ENCODE assay signal across 8 cellular contexts in genomic region chr12:48988030-48988649, GRCh38. TPM values are rescaled to one million over a fixed set of nuclear protein-coding genes. Genes with fewer than 3 reads are reported as not detected.
DNase-seq lines count a peak whose midpoint lies in the region; ATAC-seq and TF ChIP-seq lines count a peak whose summit lies in the region.

No MANE protein-coding gene starts in this region.

- CTCF ChIA-PET in OCI-LY7 (lab: Charles Lee; ENCODE audit: unreplicated experiment) = interaction anchor here (0.6 to 1.5 kb wide), 7 partner anchors 11 to 94 kb away, joined by 3 to 8 read pairs (median 3); no protein-coding TSS in a partner anchor

- H3K27ac ChIP-seq in OCI-LY7 (ENCODE audit: low read depth, low read length, poor library complexity, severe bottlenecking) = no peak overlapping the region

- peaks cover 9% of the 10 kb centered on the region for H3K4me1 ChIP-seq in OCI-LY7 (ENCODE audit: insufficient read depth, low read length, poor library complexity, severe bottlenecking)

- intact Hi-C loops in OCI-LY7 (cut with micrococcal nuclease; ENCODE audit: unreplicated experiment) = loop anchor here (2.0 kb wide), 2 partner anchors 63 to 135 kb away; partner anchors contain the start of genes DDX23 and FKBP11

- no peaks in the 10 kb centered on the region for H3K9me2 ChIP-seq in OCI-LY7 (ENCODE audit: insufficient read depth, low read length)

- no peaks in the 10 kb centered on the region for H3K9me3 ChIP-seq in OCI-LY7 (ENCODE audit: low read length)

- H3K79me2 ChIP-seq in OCI-LY7 (ENCODE audit: insufficient read depth, low read depth, low read length) = no peaks in the 10 kb centered on the region

- no peak overlapping the region for H3K4me2 ChIP-seq in OCI-LY7 (ENCODE audit: low read length)

- POLR2A ChIA-PET in OCI-LY7 (lab: Charles Lee) = interaction anchor here (0.5 to 1.4 kb wide), 4 partner anchors 12 to 433 kb away, joined by 3 read pairs; no protein-coding TSS in a partner anchor

- no peaks in the 10 kb centered on the region for H3K36me3 ChIP-seq in OCI-LY7 (ENCODE audit: insufficient read depth, low read length)

- peak; percentile 98 for TF ChIP-seq CTCF in OCI-LY7 (conservative IDR thresholded peaks at IDR 0.05; ENCODE audit: low read length)
- TF ChIP-seq CTCF in fibroblast of villous mesenchyme (IDR thresholded peaks at IDR 0.05; ENCODE audit: insufficient read depth, low read depth, low read length) = peak; percentile 88
- TF ChIP-seq CTCF in omental fat pad (IDR thresholded peaks at IDR 0.05) = peak in 1 of 3 donors; percentile 84

- ATAC-seq in GM19452 (IDR thresholded peaks at IDR 0.05; ENCODE audit: unreplicated experiment) (peak; percentile 58), omental fat pad (ENCODE audit: low FRiP score) (peak; percentile 80), GM19467 (IDR thresholded peaks at IDR 0.05; ENCODE audit: unreplicated experiment) (no peak)

- no peak overlapping the region for H2AFZ ChIP-seq in OCI-LY7 (ENCODE audit: low read length)

- no peaks in the 10 kb centered on the region for H4K20me1 ChIP-seq in OCI-LY7 (ENCODE audit: insufficient read depth, low read length)

- DNase-seq in AML-193 (lab: John Stamatoyannopoulos, UW) (peak; percentile 48 to 51), OCI-LY7 (ENCODE audit: low spot score) (peak; percentile 69), activated T-helper 1 cell treated with Interleukin-2 at 50 U/mL for 16 hours (ENCODE audit: low read depth) (peak; percentile 56), fibroblast of villous mesenchyme (ENCODE audit: low read depth) (peak; percentile 56), omental fat pad (ENCODE audit: low spot score) (peak; percentile 90), COR-L47 (lab: John Stamatoyannopoulos, UW) (no peak)

- no TSS peak for BruUV-seq in OCI-LY7 (replicated peaks; lab: Mats Ljungman, UMichigan)

- H3K4me3 ChIP-seq in OCI-LY7 (ENCODE audit: low read depth, low read length, poor library complexity, severe bottlenecking) (no peak overlapping the region), fibroblast of villous mesenchyme (ENCODE audit: low read depth, low read length) (no peak overlapping the region)

RNA-seq across cellular contexts. Expression of gene WNT1, which starts 10.0 kb away (rescaled TPM):
- total RNA-seq in OCI-LY7 (2014; rRNA removed; shearing (Covaris generic)) = not detected in 2 replicates
- total RNA-seq in OCI-LY7 (2022) = not detected in 2 replicates
- not detected in 2 replicates for total RNA-seq in fibroblast of villous mesenchyme
- under 1 TPM in 1 of 4 donors, not detected in 3; 0.60 TPM for total RNA-seq in omental fat pad

RNA-seq across cellular contexts. Expression of gene DDN, which starts 11.0 kb away (rescaled TPM):
- 0.13 and 0.23 TPM in 2 replicates for total RNA-seq in OCI-LY7 (2014; rRNA removed; shearing (Covaris generic))
- 0.18 TPM in 1 of 2 replicates, not detected in the other for total RNA-seq in OCI-LY7 (2022)
- total RNA-seq in fibroblast of villous mesenchyme = under 0.01 and 0.32 TPM in 2 replicates
- total RNA-seq in omental fat pad = under 1 TPM in 2 of 4 donors, not detected in 2; 0.12 to 0.65 TPM

RNA-seq across cellular contexts. Expression of gene WNT10B, which starts 16.6 kb away (rescaled TPM):
- total RNA-seq in OCI-LY7 (2014; rRNA removed; shearing (Covaris generic)) = not detected in 2 replicates
- total RNA-seq in OCI-LY7 (2022) = not detected in 2 replicates
- not detected in 2 replicates for total RNA-seq in fibroblast of villous mesenchyme
- 1 to 10 TPM in 1 of 4 donors, under 1 TPM in 3; 0.36 to 2.5 (median 0.56) TPM for total RNA-seq in omental fat pad

RNA-seq across cellular contexts. Expression of gene PRKAG1, which starts 30.4 kb away (rescaled TPM):
- total RNA-seq in OCI-LY7 (2014; rRNA removed; shearing (Covaris generic)) = 22.8 and 23.6 TPM in 2 replicates
- total RNA-seq in OCI-LY7 (2022) (41.5 and 45.9 TPM in 2 replicates), fibroblast of villous mesenchyme (61.2 and 62.2 TPM in 2 replicates), omental fat pad (10 to 100 TPM; 40.0 to 64.2 (median 54.4) TPM)

RNA-seq across cellular contexts. Expression of gene ARF3, which starts 30.9 kb away (rescaled TPM):
- 41.2 and 42.9 TPM in 2 replicates for total RNA-seq in OCI-LY7 (2014; rRNA removed; shearing (Covaris generic))
- total RNA-seq in OCI-LY7 (2022) = 106 and 133 TPM in 2 replicates
- total RNA-seq in fibroblast of villous mesenchyme = 49.3 and 68.2 TPM in 2 replicates
- total RNA-seq in omental fat pad = 10 to 100 TPM; 57.1 to 91.5 (median 68.3) TPM
